Comparison of ENCODE assay signal across 10 cellular contexts in genomic region chr9:89153618-89154017, GRCh38. TPM values are rescaled to one million over a fixed set of nuclear protein-coding genes. Genes with fewer than 3 reads are reported as not detected.
DNase-seq lines count a peak whose midpoint lies in the region; ATAC-seq and TF ChIP-seq lines count a peak whose summit lies in the region.
"Had no signal": no experiment of that assay in that cellular context is flagged by ENCODE, and none has a peak within 500 bp of the region (broad histone marks: within the 10 kb centered on the region; RNA-seq: fewer than 3 reads in every experiment).

No MANE protein-coding gene starts in this region.

- TF ChIP-seq POLR2A in NB4 (IDR thresholded peaks at IDR 0.05; ENCODE audit: extremely low read depth, insufficient read length): no peak

- DNase-seq in COLO829 (ENCODE audit: low spot score): peak; percentile 32
- DNase-seq in NB4 (ENCODE audit: low read depth): peak; percentile 25
- DNase-seq in choroid plexus epithelial cell (ENCODE audit: low read depth): peak; percentile 69
- peak; percentile 73 for DNase-seq in retinal pigment epithelial cell (ENCODE audit: low read depth)
- no peak for DNase-seq in activated CD4-positive, alpha-beta T cell treated with anti-CD3 and anti-CD28 coated beads, Interleukin-2, amount 10 ng/mL, durations not matched to agents 7 days and 5 days
- DNase-seq: Kasumi-1 had no signal

- no peak overlapping the region for H3K4me3 Mint-ChIP-seq in activated CD4-positive, alpha-beta T cell treated with anti-CD3 and anti-CD28 coated beads, Interleukin-2, amount 10 ng/mL, durations not matched to agents 7 days and 5 days

- peaks cover 51% of the 10 kb centered on the region for H3K27me3 Mint-ChIP-seq in activated CD4-positive, alpha-beta T cell treated with anti-CD3 and anti-CD28 coated beads, Interleukin-2, amount 10 ng/mL, durations not matched to agents 7 days and 5 days

- H3K27ac Mint-ChIP-seq in activated CD4-positive, alpha-beta T cell treated with anti-CD3 and anti-CD28 coated beads, Interleukin-2, amount 10 ng/mL, durations not matched to agents 7 days and 5 days: no peak overlapping the region

- no peaks in the 10 kb centered on the region for H3K9me3 Mint-ChIP-seq in activated CD4-positive, alpha-beta T cell treated with anti-CD3 and anti-CD28 coated beads, Interleukin-2, amount 10 ng/mL, durations not matched to agents 7 days and 5 days

- TF ChIP-seq CTCF in NB4 (IDR thresholded peaks at IDR 0.05; ENCODE audit: low read depth, low read length) (no peak), choroid plexus epithelial cell (conservative IDR thresholded peaks at IDR 0.05; ENCODE audit: low read depth, low read length) (no peak), retinal pigment epithelial cell (conservative IDR thresholded peaks at IDR 0.05; ENCODE audit: low read depth, low read length) (no peak)

- H3K36me3 Mint-ChIP-seq in activated CD4-positive, alpha-beta T cell treated with anti-CD3 and anti-CD28 coated beads, Interleukin-2, amount 10 ng/mL, durations not matched to agents 7 days and 5 days (ENCODE audit: low read depth): no peaks in the 10 kb centered on the region

- H3K4me3 ChIP-seq in NB4 (ENCODE audit: low read depth, low read length) (no peak overlapping the region), choroid plexus epithelial cell (ENCODE audit: low read depth, low read length) (no peak overlapping the region), retinal pigment epithelial cell (ENCODE audit: low read length) (no peak overlapping the region)

- peaks cover 13% of the 10 kb centered on the region for H3K4me1 Mint-ChIP-seq in activated CD4-positive, alpha-beta T cell treated with anti-CD3 and anti-CD28 coated beads, Interleukin-2, amount 10 ng/mL, durations not matched to agents 7 days and 5 days

- POLR2A ChIA-PET in activated CD4-positive, alpha-beta T cell treated with anti-CD3 and anti-CD28 coated beads, Interleukin-2, amount 10 ng/mL, durations not matched to agents 7 days and 5 days (lab: Charles Lee): interaction anchor here (0.6 kb wide), 1 partner anchor 154 kb away, joined by 4 read pairs; no protein-coding TSS in a partner anchor

- ATAC-seq in HG02763 (IDR thresholded peaks at IDR 0.05; ENCODE audit: unreplicated experiment) (no peak), GM21447 (IDR thresholded peaks at IDR 0.05; ENCODE audit: unreplicated experiment) (no peak), GM21515 (IDR thresholded peaks at IDR 0.05; ENCODE audit: unreplicated experiment) (no peak)

- CTCF ChIA-PET in activated CD4-positive, alpha-beta T cell treated with anti-CD3 and anti-CD28 coated beads, Interleukin-2, amount 10 ng/mL, durations not matched to agents 7 days and 5 days (lab: Charles Lee): no interaction called here

RNA-seq across cellular contexts. Expression of gene SHC3, which starts 25.0 kb away (rescaled TPM):
- not detected for total RNA-seq in activated CD4-positive, alpha-beta T cell treated with anti-CD3 and anti-CD28 coated beads, Interleukin-2, amount 10 ng/mL, durations not matched to agents 7 days and 5 days
- total RNA-seq: T-helper 1 cell treated with Interleukin-12 subunit alpha and Interleukin-12 subunit beta and Interleukin-4 antibody, amounts not matched to agents 30 ng/mL and 1 ng/mL, for 36 hours had no signal
